9 cellular contexts compared by ENCODE assay signal in genomic region chr20:23782366-23782983, GRCh38. TPM values are rescaled to one million over a fixed set of nuclear protein-coding genes. Genes with fewer than 3 reads are reported as not detected.
A peak's percentile ranks its signal among the peaks of the same experiment; 100 is the strongest.
DNase-seq lines count a peak whose midpoint lies in the region; ATAC-seq, FAIRE-seq and TF ChIP-seq lines count a peak whose summit lies in the region.
"Had no signal": no experiment of that assay in that cellular context is flagged by ENCODE, and none has a peak within 500 bp of the region (broad histone marks: within the 10 kb centered on the region; RNA-seq: fewer than 3 reads in every experiment).

No MANE protein-coding gene starts in this region.

- no peaks in the 10 kb centered on the region for H3K79me2 ChIP-seq in K562 (ENCODE audit: control insufficient read depth, insufficient read depth, low read length)

- H3K27ac ChIP-seq in A673 (ENCODE audit: low read depth, low read length, poor library complexity, severe bottlenecking) = no peak overlapping the region
- H3K27ac ChIP-seq in K562 (ENCODE audit: extremely low read depth, low read depth, low read length) = no peak overlapping the region

- H3K4me1 ChIP-seq in A673 (ENCODE audit: insufficient read depth, low read length, poor library complexity, severe bottlenecking) (no peaks in the 10 kb centered on the region), K562 (replicated peaks in 1 of 2; ENCODE audit: control insufficient read depth in 2 of 2, insufficient read depth in 2 of 2, low read length in 2 of 2) (no peaks in the 10 kb centered on the region)

- in situ Hi-C loops in K562 (cut with MboI) = no loop called here

- DNase-seq in A673 (ENCODE audit: low spot score) = peak; percentile 7
- DNase-seq in DMS53 treated with DMSO at 0.1 percent for 48 hours (lab: John Stamatoyannopoulos, UW; ENCODE audit: unreplicated experiment) = peak; percentile 3
- DNase-seq in M059J (ENCODE audit: low read depth) = peak; percentile 43
- DNase-seq in K562 (ENCODE audit: extremely low read depth in 1 of 4, low spot score in 3 of 4) = peak; percentile 12 to 33 (median 27)
- DNase-seq in mesothelial cell of epicardium (ENCODE audit: low spot score in 2 of 2, unreplicated experiment in 2 of 2) = no peak
- DNase-seq in stimulated activated naive CD4-positive, alpha-beta T cell (lab: John Stamatoyannopoulos, UW) = no peak

- H3K4me2 ChIP-seq in K562 (ENCODE audit: insufficient read depth, low read length) = no peak overlapping the region

- POLR2A ChIA-PET in A673 (lab: Charles Lee; ENCODE audit: low non-redundant PET) = no interaction called here
- POLR2A ChIA-PET in K562 (lab: Yijun Ruan, JAX) = no interaction called here

- H3K36me3 ChIP-seq in A673 (ENCODE audit: insufficient read depth, low read length, poor library complexity, severe bottlenecking) (no peaks in the 10 kb centered on the region), K562 (ENCODE audit: control insufficient read depth, insufficient read depth, low read length) (no peaks in the 10 kb centered on the region)

- TF ChIP-seq RAD21 in K562 (CRISPR knock-in tag; conservative IDR thresholded peaks at IDR 0.05 in 1 of 2, IDR thresholded peaks at IDR 0.05 in 1 of 2) = no peak

- no peaks in the 10 kb centered on the region for H3K9me3 Mint-ChIP-seq in mesothelial cell of epicardium

- intact Hi-C loops in A673 (cut with micrococcal nuclease; ENCODE audit: unreplicated experiment) (loop anchor here (10.0 kb wide), 1 partner anchor 192 kb away; no protein-coding TSS in a partner anchor), K562 (cut with micrococcal nuclease) (no loop called here)

- no peak overlapping the region for H3K27ac Mint-ChIP-seq in mesothelial cell of epicardium

- CTCF ChIA-PET in A673 (lab: Charles Lee) (no interaction called here), K562 (lab: Yijun Ruan, JAX; ENCODE audit: low intra/inter-chr PET ratio) (no interaction called here)

- TF ChIP-seq CTCF in A673 (conservative IDR thresholded peaks at IDR 0.05; ENCODE audit: low read depth, low read length) (peak; percentile 58), K562 (IDR thresholded peaks at IDR 0.05 in 2 of 3, conservative IDR thresholded peaks at IDR 0.05 in 1 of 3; ENCODE audit: insufficient read depth in 2 of 3, low read depth in 1 of 3, low read length in 3 of 3) (peak; percentile 46 to 53 (median 50)), mesothelial cell of epicardium (IDR thresholded peaks at IDR 0.05; ENCODE audit: unreplicated experiment) (peak; percentile 63)

- H3K27me3 Mint-ChIP-seq in mesothelial cell of epicardium (ENCODE audit: low read depth) = peaks cover 15% of the 10 kb centered on the region

- TF ChIP-seq POLR2A in K562 (conservative IDR thresholded peaks at IDR 0.05) = no peak

- H4K20me1 ChIP-seq in K562 (replicated peaks; ENCODE audit: control insufficient read depth, insufficient read depth, low read length) = no peaks in the 10 kb centered on the region

- no peaks in the 10 kb centered on the region for H3K9me1 ChIP-seq in K562 (ENCODE audit: control insufficient read depth, insufficient read depth, low read length)

- no peaks in the 10 kb centered on the region for H3K9me3 ChIP-seq in A673 (ENCODE audit: low read depth, low read length, poor library complexity, severe bottlenecking)
- no peaks in the 10 kb centered on the region for H3K9me3 ChIP-seq in K562 (replicated peaks; ENCODE audit: control insufficient read depth, insufficient read depth, low read depth, low read length)

- no peaks in the 10 kb centered on the region for H3K27me3 ChIP-seq in A673 (replicated peaks; ENCODE audit: insufficient read depth, low read depth, low read length, poor library complexity)
- no peaks in the 10 kb centered on the region for H3K27me3 ChIP-seq in K562 (ENCODE audit: control insufficient read depth in 2 of 2, insufficient read depth in 2 of 2, low read length in 2 of 2)

- H3K4me3 Mint-ChIP-seq in mesothelial cell of epicardium = no peak overlapping the region

- no peaks in the 10 kb centered on the region for H3K36me3 Mint-ChIP-seq in mesothelial cell of epicardium

- no peak overlapping the region for H3K9ac ChIP-seq in K562 (ENCODE audit: insufficient read depth in 1 of 2, low read depth in 2 of 2, low read length in 2 of 2)

- TF ChIP-seq EP300 in K562 (IDR thresholded peaks at IDR 0.05; ENCODE audit: low read length) = no peak

- no TSS peak for BruUV-seq in A673 (replicated peaks; lab: Mats Ljungman, UMichigan)
- BruUV-seq in K562 (replicated peaks; lab: Mats Ljungman, UMichigan) = no TSS peak

- WGBS in K562 (ENCODE audit: insufficient coverage, low coverage, missing lambda C conversion rate) = 10% methylated on average over 3 of the region's 8 CpGs

- no peak overlapping the region for H2AFZ ChIP-seq in K562 (ENCODE audit: low read depth, low read length)

- peak; percentile 85 for ATAC-seq in K562
- ATAC-seq in GM21717 (IDR thresholded peaks at IDR 0.05; ENCODE audit: unreplicated experiment) = no peak
- no peak for ATAC-seq in HG03432 (IDR thresholded peaks at IDR 0.05; ENCODE audit: unreplicated experiment)

- H3K4me1 Mint-ChIP-seq in mesothelial cell of epicardium = no peaks in the 10 kb centered on the region

- no peak for FAIRE-seq in K562 (lab: Jason Lieb, UNC)

- H3K4me3 ChIP-seq in A673 (ENCODE audit: low read depth, low read length, poor library complexity, severe bottlenecking) (no peak overlapping the region), K562 (no peak overlapping the region)

TF ChIP-seq in K562, 482 proteins besides CTCF, POLR2A, EP300 and RAD21:
- TF ChIP-seq SMC3 (conservative IDR thresholded peaks at IDR 0.05; ENCODE audit: insufficient read depth, low read depth, low read length) (0 out of 2 replicates have a peak, but pooled peaks have one; percentile 15), ZNF174 (CRISPR knock-in tag; IDR thresholded peaks at IDR 0.05) (no peak)

RNA-seq across cellular contexts. Expression of gene CST1, which starts 31.7 kb away (rescaled TPM):
- not detected in 2 replicates for total RNA-seq in A673 (2021)
- 2.6 and 5.0 TPM in 2 replicates for total RNA-seq in M059J (2014; rRNA removed; shearing (Covaris generic))
- total RNA-seq in K562 (2011; cell fraction: chromatin; rRNA removed; ENCODE audit: low replicate concordance) = not detected in 2 replicates
- not detected in 2 replicates for total RNA-seq in K562 (2011; cell fraction: nucleolus; rRNA removed)
- total RNA-seq in K562 (2011; cell fraction: nucleoplasm; rRNA removed) = not detected in 2 replicates
- not detected in 2 replicates for total RNA-seq in K562 (2014; rRNA removed)
- total RNA-seq in K562 (2014; rRNA removed; fragmentation: Illumina TruSeq; extraction: Trizol) = not detected in 2 replicates
- not detected in 2 replicates for total RNA-seq in K562 (2015; rRNA removed; fragmentation: Illumina TruSeq; extraction: Trizol)
- total RNA-seq in K562 (2021) = not detected in 2 replicates
- polyA plus RNA-seq in K562 (2011; rRNA removed) = not detected in 2 replicates
- not detected in 2 replicates for polyA plus RNA-seq in K562 (2011; cell fraction: cytosol; rRNA removed)
- not detected in 2 replicates for polyA plus RNA-seq in K562 (2011; cell fraction: nucleus; rRNA removed)
- not detected in 2 replicates for polyA plus RNA-seq in K562 (2012)
- not detected in 2 replicates for polyA plus RNA-seq in K562 (2014; fragmentation: Illumina TruSeq; extraction: Trizol)
- not detected for polyA plus RNA-seq in K562 (2014; fragmentation: Nextera tagmentation; extraction: Ambion mirVana)
- polyA plus RNA-seq in K562 (2014; rRNA removed) = not detected in 2 replicates
- not detected in 2 replicates for polyA minus RNA-seq in K562 (2011; rRNA and poly(A)+ RNA removed)
- not detected in 2 replicates for polyA minus RNA-seq in K562 (2011; cell fraction: cytosol; rRNA and poly(A)+ RNA removed)
- not detected in 2 replicates for polyA minus RNA-seq in K562 (2011; cell fraction: nucleus; rRNA and poly(A)+ RNA removed)
- not detected in 3 replicates for total RNA-seq in mesothelial cell of epicardium

RNA-seq across cellular contexts. Expression of gene CST2, which starts 44.1 kb away (rescaled TPM):
- total RNA-seq in A673 (2021) (not detected in 2 replicates), K562 (2014; rRNA removed) (not detected in 2 replicates), K562 (2014; rRNA removed; fragmentation: Illumina TruSeq; extraction: Trizol) (not detected in 2 replicates), K562 (2015; rRNA removed; fragmentation: Illumina TruSeq; extraction: Trizol) (not detected in 2 replicates), K562 (2021) (not detected in 2 replicates), mesothelial cell of epicardium (1.2 to 1.7 TPM (median 1.5 TPM) in 3 replicates)
- not detected in 2 replicates for total RNA-seq in M059J (2014; rRNA removed; shearing (Covaris generic))
- not detected in 2 replicates for total RNA-seq in K562 (2011; cell fraction: chromatin; rRNA removed; ENCODE audit: low replicate concordance)
- not detected in 2 replicates for total RNA-seq in K562 (2011; cell fraction: nucleolus; rRNA removed)
- total RNA-seq in K562 (2011; cell fraction: nucleoplasm; rRNA removed) = not detected in 2 replicates
- polyA plus RNA-seq in K562 (2011; rRNA removed) (not detected in 2 replicates), K562 (2014; fragmentation: Illumina TruSeq; extraction: Trizol) (not detected in 2 replicates), K562 (2014; fragmentation: Nextera tagmentation; extraction: Ambion mirVana) (not detected), K562 (2014; rRNA removed) (not detected in 2 replicates)
- polyA plus RNA-seq in K562 (2011; cell fraction: cytosol; rRNA removed) = not detected in 2 replicates
- polyA plus RNA-seq in K562 (2011; cell fraction: nucleus; rRNA removed) = not detected in 2 replicates
- not detected in 2 replicates for polyA plus RNA-seq in K562 (2012)
- not detected in 2 replicates for polyA minus RNA-seq in K562 (2011; rRNA and poly(A)+ RNA removed)
- polyA minus RNA-seq in K562 (2011; cell fraction: cytosol; rRNA and poly(A)+ RNA removed) = not detected in 2 replicates
- polyA minus RNA-seq in K562 (2011; cell fraction: nucleus; rRNA and poly(A)+ RNA removed) = not detected in 2 replicates
- total RNA-seq: glomerular endothelial cell had no signal

Comparison
In these comparisons a context has a peak if more than half of its experiments do, and no peak if none do; other contexts are left out.
1. DNase-seq: peak in A673 (single experiment), DMS53 treated with DMSO at 0.1 percent for 48 hours (single experiment), M059J (single experiment) and K562 (4 of 4); none in mesothelial cell of epicardium (0 of 2) and stimulated activated naive CD4-positive, alpha-beta T cell (0 of 6).
2. Peak in every context shown above with its lines, with median percentiles within 50 percentile points of each other: CTCF ChIP-seq.